15 cellular contexts compared by ENCODE assay signal in the genomic region with DNA sequence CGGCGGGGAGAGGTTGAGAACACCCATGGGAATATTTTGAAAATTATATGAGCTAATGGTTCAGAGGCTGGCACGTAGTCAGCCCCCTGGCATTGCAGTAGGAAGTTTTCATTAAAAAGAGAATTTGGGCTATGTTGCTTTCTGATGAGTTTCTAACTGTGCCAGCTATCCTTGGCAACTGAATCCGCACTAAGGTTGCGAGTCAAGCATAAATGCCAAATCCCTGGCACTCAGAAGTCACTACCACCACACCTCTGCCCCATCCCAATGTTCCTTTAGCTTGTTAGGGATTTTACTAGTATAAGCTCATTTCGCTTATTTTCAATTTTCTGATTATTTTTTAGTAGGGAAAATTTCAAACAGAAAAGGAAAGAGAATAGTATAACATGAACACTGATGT.
DNase-seq lines count a peak whose midpoint lies in the region; ATAC-seq and TF ChIP-seq lines count a peak whose summit lies in the region.
"Had no signal": no experiment of that assay in that cellular context is flagged by ENCODE, and none has a peak within 500 bp of the region (broad histone marks: within the 10 kb centered on the region; RNA-seq: fewer than 3 reads in every experiment).

No MANE protein-coding gene starts in this region.

- no peaks in the 10 kb centered on the region for H3K27me3 Mint-ChIP-seq in brain
- H3K27me3 Mint-ChIP-seq: B cell; CD8-positive, alpha-beta memory T cell had no signal

- TF ChIP-seq POLR2A in esophagus squamous epithelium (IDR thresholded peaks at IDR 0.05): no peak
- TF ChIP-seq POLR2A in body of pancreas (IDR thresholded peaks at IDR 0.05): no peak

- H3K36me3 ChIP-seq in heart right ventricle (peaks cover 0 to 82% (median 18%) of the 10 kb centered on the region in 9 donors), esophagus squamous epithelium (peaks cover 12 to 86% (median 13%) of the 10 kb centered on the region in 3 donors), tibial artery (peaks cover 50 to 74% (median 56%) of the 10 kb centered on the region in 3 donors), left lung (peaks cover 0 to 47% of the 10 kb centered on the region in 2 donors), body of pancreas (replicated peaks in 1 of 2; ENCODE audit: insufficient read depth in 1 of 2, low read depth in 2 of 2) (peaks cover 0 to 12% of the 10 kb centered on the region in 2 donors)

- intact Hi-C loops in right cardiac atrium (cut with DNase I): loop anchor here in 1 of 4 donors (10.0 kb wide), 1 partner anchor 104 kb away; no protein-coding TSS in a partner anchor
- intact Hi-C loops in heart right ventricle (cut with DNase I): loop anchor here in 3 of 10 donors (5.0 to 10.0 kb wide), 2 partner anchors 112 to 114 kb away; a partner anchor contains a TSS
- intact Hi-C loops in esophagus squamous epithelium (cut with DNase I): no loop called here
- intact Hi-C loops in tibial artery (cut with DNase I; ENCODE audit: low total_unique reads): no loop called here
- intact Hi-C loops in left lung (cut with DNase I): no loop called here
- intact Hi-C loops in body of pancreas (cut with DNase I): no loop called here

- H3K9me3 Mint-ChIP-seq in brain: peaks cover 0 to 2% (median 0%) of the 10 kb centered on the region in 5 experiments
- H3K9me3 Mint-ChIP-seq: CD8-positive, alpha-beta memory T cell; GM23338 had no signal

- H3K4me3 ChIP-seq in right cardiac atrium (ENCODE audit: low read length): no peak overlapping the region
- no peak overlapping the region for H3K4me3 ChIP-seq in heart right ventricle
- no peak overlapping the region for H3K4me3 ChIP-seq in esophagus squamous epithelium
- H3K4me3 ChIP-seq in tibial artery: no peak overlapping the region
- no peak overlapping the region for H3K4me3 ChIP-seq in left lung
- no peak overlapping the region for H3K4me3 ChIP-seq in body of pancreas
- H3K4me3 ChIP-seq: GM23338 had no signal

- H3K36me3 Mint-ChIP-seq in brain: peaks cover 57% of the 10 kb centered on the region

- no peak for TF ChIP-seq CTCF in heart right ventricle (IDR thresholded peaks at IDR 0.05)
- no peak for TF ChIP-seq CTCF in brain (conservative IDR thresholded peaks at IDR 0.05)
- no peak for TF ChIP-seq CTCF in esophagus squamous epithelium (IDR thresholded peaks at IDR 0.05)
- TF ChIP-seq CTCF in tibial artery (IDR thresholded peaks at IDR 0.05): no peak
- no peak for TF ChIP-seq CTCF in left lung (IDR thresholded peaks at IDR 0.05)
- TF ChIP-seq CTCF in body of pancreas (IDR thresholded peaks at IDR 0.05): no peak

- H3K27me3 ChIP-seq in right cardiac atrium (ENCODE audit: control insufficient read depth, insufficient read depth): no peaks in the 10 kb centered on the region
- H3K27me3 ChIP-seq in heart right ventricle: no peaks in the 10 kb centered on the region
- no peaks in the 10 kb centered on the region for H3K27me3 ChIP-seq in esophagus squamous epithelium
- H3K27me3 ChIP-seq in tibial artery: no peaks in the 10 kb centered on the region
- H3K27me3 ChIP-seq in left lung: no peaks in the 10 kb centered on the region
- no peaks in the 10 kb centered on the region for H3K27me3 ChIP-seq in body of pancreas

- H3K27ac Mint-ChIP-seq in brain: peak overlapping the region in 4 of 5 experiments; percentile 62 to 90 (median 84)
- H3K27ac Mint-ChIP-seq: B cell had no signal

- ATAC-seq in right cardiac atrium (no peak), heart right ventricle (no peak), left lung (no peak), body of pancreas (no peak)
- ATAC-seq: GM23338 had no signal

- H3K4me1 ChIP-seq in right cardiac atrium (ENCODE audit: control insufficient read depth, insufficient read depth, low read length) (peaks cover 28% of the 10 kb centered on the region), heart right ventricle (peaks cover 18 to 56% (median 47%) of the 10 kb centered on the region in 9 donors), esophagus squamous epithelium (peaks cover 9 to 58% (median 35%) of the 10 kb centered on the region in 3 donors), tibial artery (peaks cover 0 to 55% (median 34%) of the 10 kb centered on the region in 4 donors), left lung (peaks cover 12 to 31% of the 10 kb centered on the region in 2 donors), body of pancreas (peaks cover 52% of the 10 kb centered on the region)
- H3K4me1 ChIP-seq: Caco-2 had no signal

- H3K9me3 ChIP-seq in right cardiac atrium (ENCODE audit: control insufficient read depth, low read length) (no peaks in the 10 kb centered on the region), heart right ventricle (no peaks in the 10 kb centered on the region), esophagus squamous epithelium (no peaks in the 10 kb centered on the region), tibial artery (no peaks in the 10 kb centered on the region), left lung (no peaks in the 10 kb centered on the region), body of pancreas (no peaks in the 10 kb centered on the region)
- H3K9me3 ChIP-seq: Caco-2 had no signal

- peaks cover 15% of the 10 kb centered on the region for H3K4me1 Mint-ChIP-seq in brain
- H3K4me1 Mint-ChIP-seq: GM23338 had no signal

- DNase-seq in right cardiac atrium (no peak), heart right ventricle (no peak), esophagus squamous epithelium (lab: John Stamatoyannopoulos, UW) (no peak), tibial artery (no peak), left lung (no peak), body of pancreas (no peak)
- no peak for DNase-seq in stimulated activated naive CD4-positive, alpha-beta T cell (lab: John Stamatoyannopoulos, UW)
- DNase-seq: Caco-2; CD8-positive, alpha-beta memory T cell; DMS53; H7 had no signal

- 86% methylated on average over 6 of the region's 6 CpGs for whole genome bisulfite sequencing in right cardiac atrium
- 89 to 94% methylated on average over 6 of the region's 6 CpGs for WGBS in heart right ventricle, 2 donors
- 73 to 78% methylated on average over 6 of the region's 6 CpGs for whole genome bisulfite sequencing in esophagus squamous epithelium, 2 donors
- WGBS in body of pancreas, 2 donors: 91 to 98% methylated on average over 6 of the region's 6 CpGs

- peak overlapping the region in 1 of 5 experiments; percentile 42 for H3K4me3 Mint-ChIP-seq in brain
- H3K4me3 Mint-ChIP-seq: B cell; CD8-positive, alpha-beta memory T cell; GM23338 had no signal

- H3K27ac ChIP-seq in right cardiac atrium (ENCODE audit: low read length): peak overlapping the region; percentile 13
- peak overlapping the region in 4 of 10 donors; percentile 47 to 75 (median 72) for H3K27ac ChIP-seq in heart right ventricle
- H3K27ac ChIP-seq in esophagus squamous epithelium: peak overlapping the region in 3 of 4 donors; percentile 67 to 75 (median 68)
- H3K27ac ChIP-seq in tibial artery: peak overlapping the region; percentile 12 to 15
- H3K27ac ChIP-seq in left lung: no peak overlapping the region
- peak overlapping the region in 1 of 4 donors; percentile 71 for H3K27ac ChIP-seq in body of pancreas
- H3K27ac ChIP-seq: HL-60 had no signal

Comparison
In these comparisons a context has a peak if more than half of its experiments do, and no peak if none do; other contexts are left out.
1. H3K27ac ChIP-seq: peak in right cardiac atrium (single experiment), esophagus squamous epithelium (3 of 4) and tibial artery (2 of 2); none in left lung (0 of 2).